In the genomic region with DNA sequence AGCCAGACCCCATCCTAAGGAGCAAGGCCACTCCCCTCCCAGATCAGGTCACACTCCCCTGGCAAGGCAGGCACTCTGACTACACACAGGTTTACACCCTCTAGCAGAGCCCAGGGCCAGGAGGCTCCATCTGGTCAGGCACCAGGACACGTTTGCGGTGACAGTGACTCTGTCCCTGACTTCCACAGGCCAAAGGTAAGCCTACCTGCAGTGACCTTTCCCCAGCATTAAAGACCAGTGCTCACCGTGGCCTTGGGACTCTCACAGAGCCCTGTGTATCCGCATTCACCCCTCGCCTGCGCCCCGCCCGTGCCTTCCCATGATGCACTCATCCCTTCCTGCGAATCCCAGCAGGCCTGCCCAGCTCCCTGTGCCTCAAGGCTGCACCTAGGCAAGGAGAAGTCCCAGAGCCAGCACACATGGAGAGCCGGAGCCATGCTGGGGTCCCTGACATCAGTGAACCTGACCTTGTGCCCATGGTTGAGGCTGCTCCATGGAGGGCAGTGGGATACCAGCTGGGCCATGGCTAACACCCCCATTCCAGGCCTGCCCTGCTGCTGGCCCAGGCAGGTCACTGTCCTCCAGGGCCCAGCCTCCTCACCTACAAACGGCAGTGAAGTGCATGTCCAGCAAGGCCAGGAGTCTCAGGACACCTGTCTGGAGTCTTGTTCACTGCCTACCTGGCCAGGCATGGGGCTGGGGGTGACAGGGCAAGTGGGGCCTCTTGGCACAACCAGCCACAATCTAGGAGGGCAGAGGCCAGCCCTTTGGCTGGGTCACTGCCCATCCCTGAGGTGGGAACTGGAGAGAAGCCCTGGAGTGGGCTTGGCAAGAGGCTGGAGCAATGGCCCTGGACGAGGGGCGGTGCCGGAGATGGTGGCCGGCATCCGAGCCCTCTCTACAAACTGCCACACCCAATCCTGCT, we compare ENCODE assay signal across 1 cellular context.
TF ChIP-seq lines count a peak whose summit lies in the region.

No MANE protein-coding gene starts in this region.

TF ChIP-seq in HepG2, 621 proteins besides CTCF, POLR2A, EP300 and RAD21 (continued from another document and continues in another):
- TF ChIP-seq, protein P1, sequence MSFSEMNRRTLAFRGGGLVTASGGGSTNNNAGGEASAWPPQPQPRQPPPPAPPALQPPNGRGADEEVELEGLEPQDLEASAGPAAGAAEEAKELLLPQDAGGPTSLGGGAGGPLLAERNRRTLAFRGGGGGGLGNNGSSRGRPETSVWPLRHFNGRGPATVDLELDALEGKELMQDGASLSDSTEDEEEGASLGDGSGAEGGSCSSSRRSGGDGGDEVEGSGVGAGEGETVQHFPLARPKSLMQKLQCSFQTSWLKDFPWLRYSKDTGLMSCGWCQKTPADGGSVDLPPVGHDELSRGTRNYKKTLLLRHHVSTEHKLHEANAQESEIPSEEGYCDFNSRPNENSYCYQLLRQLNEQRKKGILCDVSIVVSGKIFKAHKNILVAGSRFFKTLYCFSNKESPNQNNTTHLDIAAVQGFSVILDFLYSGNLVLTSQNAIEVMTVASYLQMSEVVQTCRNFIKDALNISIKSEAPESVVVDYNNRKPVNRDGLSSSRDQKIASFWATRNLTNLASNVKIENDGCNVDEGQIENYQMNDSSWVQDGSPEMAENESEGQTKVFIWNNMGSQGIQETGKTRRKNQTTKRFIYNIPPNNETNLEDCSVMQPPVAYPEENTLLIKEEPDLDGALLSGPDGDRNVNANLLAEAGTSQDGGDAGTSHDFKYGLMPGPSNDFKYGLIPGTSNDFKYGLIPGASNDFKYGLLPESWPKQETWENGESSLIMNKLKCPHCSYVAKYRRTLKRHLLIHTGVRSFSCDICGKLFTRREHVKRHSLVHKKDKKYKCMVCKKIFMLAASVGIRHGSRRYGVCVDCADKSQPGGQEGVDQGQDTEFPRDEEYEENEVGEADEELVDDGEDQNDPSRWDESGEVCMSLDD (CRISPR knock-in tag; IDR thresholded peaks at IDR 0.05; ENCODE audit: borderline replicate concordance) = no peak
- TF ChIP-seq SIX4 (CRISPR knock-in tag; IDR thresholded peaks at IDR 0.05) (no peak), ZNF619 (CRISPR knock-in tag; IDR thresholded peaks at IDR 0.05) (no peak), KDM5A (IDR thresholded peaks at IDR 0.05; ENCODE audit: borderline replicate concordance, low read length) (no peak), DNMT1 (CRISPR knock-in tag; IDR thresholded peaks at IDR 0.05) (no peak), MEIS1 (CRISPR knock-in tag; IDR thresholded peaks at IDR 0.05; ENCODE audit: borderline replicate concordance) (no peak), ZFP1 (CRISPR knock-in tag; IDR thresholded peaks at IDR 0.05) (no peak), AHR (CRISPR knock-in tag; IDR thresholded peaks at IDR 0.05) (no peak), ZNF616 (CRISPR knock-in tag; IDR thresholded peaks at IDR 0.05; ENCODE audit: low read depth) (0 out of 2 replicates have a peak, but pooled peaks have one; percentile 48), FOSL2 (CRISPR knock-in tag; IDR thresholded peaks at IDR 0.05) (no peak), SCMH1 (CRISPR knock-in tag; IDR thresholded peaks at IDR 0.05; ENCODE audit: borderline replicate concordance) (no peak), ZNF567 (CRISPR knock-in tag; IDR thresholded peaks at IDR 0.05; ENCODE audit: borderline replicate concordance) (no peak), ZNF232 (CRISPR knock-in tag; IDR thresholded peaks at IDR 0.05; ENCODE audit: borderline replicate concordance) (no peak), SMARCC2 (IDR thresholded peaks at IDR 0.05) (no peak), ZNF737 (CRISPR knock-in tag; IDR thresholded peaks at IDR 0.05; ENCODE audit: borderline replicate concordance) (no peak), NPAS2 (CRISPR knock-in tag; IDR thresholded peaks at IDR 0.05; ENCODE audit: borderline replicate concordance) (no peak), TBP (CRISPR knock-in tag; IDR thresholded peaks at IDR 0.05) (no peak), ZFAT (CRISPR knock-in tag; conservative IDR thresholded peaks at IDR 0.05) (no peak), CC2D1A (CRISPR knock-in tag; IDR thresholded peaks at IDR 0.05) (no peak), MED1 (CRISPR knock-in tag; IDR thresholded peaks at IDR 0.05) (peak; percentile 65; the same call in 1 of the 2 replicates), ZBTB20 (CRISPR knock-in tag; IDR thresholded peaks at IDR 0.05; ENCODE audit: borderline replicate concordance, low read depth) (peak; percentile 67; the same call in 1 of the 2 replicates), ZNF446 (CRISPR knock-in tag; IDR thresholded peaks at IDR 0.05) (no peak)
- TF ChIP-seq, protein P2, sequence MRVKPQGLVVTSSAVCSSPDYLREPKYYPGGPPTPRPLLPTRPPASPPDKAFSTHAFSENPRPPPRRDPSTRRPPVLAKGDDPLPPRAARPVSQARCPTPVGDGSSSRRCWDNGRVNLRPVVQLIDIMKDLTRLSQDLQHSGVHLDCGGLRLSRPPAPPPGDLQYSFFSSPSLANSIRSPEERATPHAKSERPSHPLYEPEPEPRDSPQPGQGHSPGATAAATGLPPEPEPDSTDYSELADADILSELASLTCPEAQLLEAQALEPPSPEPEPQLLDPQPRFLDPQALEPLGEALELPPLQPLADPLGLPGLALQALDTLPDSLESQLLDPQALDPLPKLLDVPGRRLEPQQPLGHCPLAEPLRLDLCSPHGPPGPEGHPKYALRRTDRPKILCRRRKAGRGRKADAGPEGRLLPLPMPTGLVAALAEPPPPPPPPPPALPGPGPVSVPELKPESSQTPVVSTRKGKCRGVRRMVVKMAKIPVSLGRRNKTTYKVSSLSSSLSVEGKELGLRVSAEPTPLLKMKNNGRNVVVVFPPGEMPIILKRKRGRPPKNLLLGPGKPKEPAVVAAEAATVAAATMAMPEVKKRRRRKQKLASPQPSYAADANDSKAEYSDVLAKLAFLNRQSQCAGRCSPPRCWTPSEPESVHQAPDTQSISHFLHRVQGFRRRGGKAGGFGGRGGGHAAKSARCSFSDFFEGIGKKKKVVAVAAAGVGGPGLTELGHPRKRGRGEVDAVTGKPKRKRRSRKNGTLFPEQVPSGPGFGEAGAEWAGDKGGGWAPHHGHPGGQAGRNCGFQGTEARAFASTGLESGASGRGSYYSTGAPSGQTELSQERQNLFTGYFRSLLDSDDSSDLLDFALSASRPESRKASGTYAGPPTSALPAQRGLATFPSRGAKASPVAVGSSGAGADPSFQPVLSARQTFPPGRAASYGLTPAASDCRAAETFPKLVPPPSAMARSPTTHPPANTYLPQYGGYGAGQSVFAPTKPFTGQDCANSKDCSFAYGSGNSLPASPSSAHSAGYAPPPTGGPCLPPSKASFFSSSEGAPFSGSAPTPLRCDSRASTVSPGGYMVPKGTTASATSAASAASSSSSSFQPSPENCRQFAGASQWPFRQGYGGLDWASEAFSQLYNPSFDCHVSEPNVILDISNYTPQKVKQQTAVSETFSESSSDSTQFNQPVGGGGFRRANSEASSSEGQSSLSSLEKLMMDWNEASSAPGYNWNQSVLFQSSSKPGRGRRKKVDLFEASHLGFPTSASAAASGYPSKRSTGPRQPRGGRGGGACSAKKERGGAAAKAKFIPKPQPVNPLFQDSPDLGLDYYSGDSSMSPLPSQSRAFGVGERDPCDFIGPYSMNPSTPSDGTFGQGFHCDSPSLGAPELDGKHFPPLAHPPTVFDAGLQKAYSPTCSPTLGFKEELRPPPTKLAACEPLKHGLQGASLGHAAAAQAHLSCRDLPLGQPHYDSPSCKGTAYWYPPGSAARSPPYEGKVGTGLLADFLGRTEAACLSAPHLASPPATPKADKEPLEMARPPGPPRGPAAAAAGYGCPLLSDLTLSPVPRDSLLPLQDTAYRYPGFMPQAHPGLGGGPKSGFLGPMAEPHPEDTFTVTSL (CRISPR knock-in tag; IDR thresholded peaks at IDR 0.05; ENCODE audit: borderline replicate concordance) = no peak
- TF ChIP-seq, protein P3, sequence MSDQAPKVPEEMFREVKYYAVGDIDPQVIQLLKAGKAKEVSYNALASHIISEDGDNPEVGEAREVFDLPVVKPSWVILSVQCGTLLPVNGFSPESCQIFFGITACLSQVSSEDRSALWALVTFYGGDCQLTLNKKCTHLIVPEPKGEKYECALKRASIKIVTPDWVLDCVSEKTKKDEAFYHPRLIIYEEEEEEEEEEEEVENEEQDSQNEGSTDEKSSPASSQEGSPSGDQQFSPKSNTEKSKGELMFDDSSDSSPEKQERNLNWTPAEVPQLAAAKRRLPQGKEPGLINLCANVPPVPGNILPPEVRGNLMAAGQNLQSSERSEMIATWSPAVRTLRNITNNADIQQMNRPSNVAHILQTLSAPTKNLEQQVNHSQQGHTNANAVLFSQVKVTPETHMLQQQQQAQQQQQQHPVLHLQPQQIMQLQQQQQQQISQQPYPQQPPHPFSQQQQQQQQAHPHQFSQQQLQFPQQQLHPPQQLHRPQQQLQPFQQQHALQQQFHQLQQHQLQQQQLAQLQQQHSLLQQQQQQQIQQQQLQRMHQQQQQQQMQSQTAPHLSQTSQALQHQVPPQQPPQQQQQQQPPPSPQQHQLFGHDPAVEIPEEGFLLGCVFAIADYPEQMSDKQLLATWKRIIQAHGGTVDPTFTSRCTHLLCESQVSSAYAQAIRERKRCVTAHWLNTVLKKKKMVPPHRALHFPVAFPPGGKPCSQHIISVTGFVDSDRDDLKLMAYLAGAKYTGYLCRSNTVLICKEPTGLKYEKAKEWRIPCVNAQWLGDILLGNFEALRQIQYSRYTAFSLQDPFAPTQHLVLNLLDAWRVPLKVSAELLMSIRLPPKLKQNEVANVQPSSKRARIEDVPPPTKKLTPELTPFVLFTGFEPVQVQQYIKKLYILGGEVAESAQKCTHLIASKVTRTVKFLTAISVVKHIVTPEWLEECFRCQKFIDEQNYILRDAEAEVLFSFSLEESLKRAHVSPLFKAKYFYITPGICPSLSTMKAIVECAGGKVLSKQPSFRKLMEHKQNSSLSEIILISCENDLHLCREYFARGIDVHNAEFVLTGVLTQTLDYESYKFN (CRISPR knock-in tag; conservative IDR thresholded peaks at IDR 0.05) = peak; percentile 65
- TF ChIP-seq, protein P4, sequence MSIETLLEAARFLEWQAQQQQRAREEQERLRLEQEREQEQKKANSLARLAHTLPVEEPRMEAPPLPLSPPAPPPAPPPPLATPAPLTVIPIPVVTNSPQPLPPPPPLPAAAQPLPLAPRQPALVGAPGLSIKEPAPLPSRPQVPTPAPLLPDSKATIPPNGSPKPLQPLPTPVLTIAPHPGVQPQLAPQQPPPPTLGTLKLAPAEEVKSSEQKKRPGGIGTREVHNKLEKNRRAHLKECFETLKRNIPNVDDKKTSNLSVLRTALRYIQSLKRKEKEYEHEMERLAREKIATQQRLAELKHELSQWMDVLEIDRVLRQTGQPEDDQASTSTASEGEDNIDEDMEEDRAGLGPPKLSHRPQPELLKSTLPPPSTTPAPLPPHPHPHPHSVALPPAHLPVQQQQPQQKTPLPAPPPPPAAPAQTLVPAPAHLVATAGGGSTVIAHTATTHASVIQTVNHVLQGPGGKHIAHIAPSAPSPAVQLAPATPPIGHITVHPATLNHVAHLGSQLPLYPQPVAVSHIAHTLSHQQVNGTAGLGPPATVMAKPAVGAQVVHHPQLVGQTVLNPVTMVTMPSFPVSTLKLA (IDR thresholded peaks at IDR 0.05) = no peak
- TF ChIP-seq, protein P5, sequence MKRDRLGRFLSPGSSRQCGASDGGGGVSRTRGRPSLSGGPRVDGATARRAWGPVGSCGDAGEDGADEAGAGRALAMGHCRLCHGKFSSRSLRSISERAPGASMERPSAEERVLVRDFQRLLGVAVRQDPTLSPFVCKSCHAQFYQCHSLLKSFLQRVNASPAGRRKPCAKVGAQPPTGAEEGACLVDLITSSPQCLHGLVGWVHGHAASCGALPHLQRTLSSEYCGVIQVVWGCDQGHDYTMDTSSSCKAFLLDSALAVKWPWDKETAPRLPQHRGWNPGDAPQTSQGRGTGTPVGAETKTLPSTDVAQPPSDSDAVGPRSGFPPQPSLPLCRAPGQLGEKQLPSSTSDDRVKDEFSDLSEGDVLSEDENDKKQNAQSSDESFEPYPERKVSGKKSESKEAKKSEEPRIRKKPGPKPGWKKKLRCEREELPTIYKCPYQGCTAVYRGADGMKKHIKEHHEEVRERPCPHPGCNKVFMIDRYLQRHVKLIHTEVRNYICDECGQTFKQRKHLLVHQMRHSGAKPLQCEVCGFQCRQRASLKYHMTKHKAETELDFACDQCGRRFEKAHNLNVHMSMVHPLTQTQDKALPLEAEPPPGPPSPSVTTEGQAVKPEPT (CRISPR knock-in tag; IDR thresholded peaks at IDR 0.05; ENCODE audit: low read depth) = no peak
- TF ChIP-seq, protein P6, sequence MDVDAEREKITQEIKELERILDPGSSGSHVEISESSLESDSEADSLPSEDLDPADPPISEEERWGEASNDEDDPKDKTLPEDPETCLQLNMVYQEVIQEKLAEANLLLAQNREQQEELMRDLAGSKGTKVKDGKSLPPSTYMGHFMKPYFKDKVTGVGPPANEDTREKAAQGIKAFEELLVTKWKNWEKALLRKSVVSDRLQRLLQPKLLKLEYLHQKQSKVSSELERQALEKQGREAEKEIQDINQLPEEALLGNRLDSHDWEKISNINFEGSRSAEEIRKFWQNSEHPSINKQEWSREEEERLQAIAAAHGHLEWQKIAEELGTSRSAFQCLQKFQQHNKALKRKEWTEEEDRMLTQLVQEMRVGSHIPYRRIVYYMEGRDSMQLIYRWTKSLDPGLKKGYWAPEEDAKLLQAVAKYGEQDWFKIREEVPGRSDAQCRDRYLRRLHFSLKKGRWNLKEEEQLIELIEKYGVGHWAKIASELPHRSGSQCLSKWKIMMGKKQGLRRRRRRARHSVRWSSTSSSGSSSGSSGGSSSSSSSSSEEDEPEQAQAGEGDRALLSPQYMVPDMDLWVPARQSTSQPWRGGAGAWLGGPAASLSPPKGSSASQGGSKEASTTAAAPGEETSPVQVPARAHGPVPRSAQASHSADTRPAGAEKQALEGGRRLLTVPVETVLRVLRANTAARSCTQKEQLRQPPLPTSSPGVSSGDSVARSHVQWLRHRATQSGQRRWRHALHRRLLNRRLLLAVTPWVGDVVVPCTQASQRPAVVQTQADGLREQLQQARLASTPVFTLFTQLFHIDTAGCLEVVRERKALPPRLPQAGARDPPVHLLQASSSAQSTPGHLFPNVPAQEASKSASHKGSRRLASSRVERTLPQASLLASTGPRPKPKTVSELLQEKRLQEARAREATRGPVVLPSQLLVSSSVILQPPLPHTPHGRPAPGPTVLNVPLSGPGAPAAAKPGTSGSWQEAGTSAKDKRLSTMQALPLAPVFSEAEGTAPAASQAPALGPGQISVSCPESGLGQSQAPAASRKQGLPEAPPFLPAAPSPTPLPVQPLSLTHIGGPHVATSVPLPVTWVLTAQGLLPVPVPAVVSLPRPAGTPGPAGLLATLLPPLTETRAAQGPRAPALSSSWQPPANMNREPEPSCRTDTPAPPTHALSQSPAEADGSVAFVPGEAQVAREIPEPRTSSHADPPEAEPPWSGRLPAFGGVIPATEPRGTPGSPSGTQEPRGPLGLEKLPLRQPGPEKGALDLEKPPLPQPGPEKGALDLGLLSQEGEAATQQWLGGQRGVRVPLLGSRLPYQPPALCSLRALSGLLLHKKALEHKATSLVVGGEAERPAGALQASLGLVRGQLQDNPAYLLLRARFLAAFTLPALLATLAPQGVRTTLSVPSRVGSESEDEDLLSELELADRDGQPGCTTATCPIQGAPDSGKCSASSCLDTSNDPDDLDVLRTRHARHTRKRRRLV (CRISPR knock-in tag; IDR thresholded peaks at IDR 0.05) = 0 out of 2 replicates have a peak, but pooled peaks have one; percentile 32
- TF ChIP-seq, protein P7, sequence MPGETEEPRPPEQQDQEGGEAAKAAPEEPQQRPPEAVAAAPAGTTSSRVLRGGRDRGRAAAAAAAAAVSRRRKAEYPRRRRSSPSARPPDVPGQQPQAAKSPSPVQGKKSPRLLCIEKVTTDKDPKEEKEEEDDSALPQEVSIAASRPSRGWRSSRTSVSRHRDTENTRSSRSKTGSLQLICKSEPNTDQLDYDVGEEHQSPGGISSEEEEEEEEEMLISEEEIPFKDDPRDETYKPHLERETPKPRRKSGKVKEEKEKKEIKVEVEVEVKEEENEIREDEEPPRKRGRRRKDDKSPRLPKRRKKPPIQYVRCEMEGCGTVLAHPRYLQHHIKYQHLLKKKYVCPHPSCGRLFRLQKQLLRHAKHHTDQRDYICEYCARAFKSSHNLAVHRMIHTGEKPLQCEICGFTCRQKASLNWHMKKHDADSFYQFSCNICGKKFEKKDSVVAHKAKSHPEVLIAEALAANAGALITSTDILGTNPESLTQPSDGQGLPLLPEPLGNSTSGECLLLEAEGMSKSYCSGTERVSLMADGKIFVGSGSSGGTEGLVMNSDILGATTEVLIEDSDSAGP (CRISPR knock-in tag; IDR thresholded peaks at IDR 0.05; ENCODE audit: borderline replicate concordance) = peak; percentile 48; the same call in 1 of the 2 replicates
